ENCODE assay signal across 19 cellular contexts in the genomic region with DNA sequence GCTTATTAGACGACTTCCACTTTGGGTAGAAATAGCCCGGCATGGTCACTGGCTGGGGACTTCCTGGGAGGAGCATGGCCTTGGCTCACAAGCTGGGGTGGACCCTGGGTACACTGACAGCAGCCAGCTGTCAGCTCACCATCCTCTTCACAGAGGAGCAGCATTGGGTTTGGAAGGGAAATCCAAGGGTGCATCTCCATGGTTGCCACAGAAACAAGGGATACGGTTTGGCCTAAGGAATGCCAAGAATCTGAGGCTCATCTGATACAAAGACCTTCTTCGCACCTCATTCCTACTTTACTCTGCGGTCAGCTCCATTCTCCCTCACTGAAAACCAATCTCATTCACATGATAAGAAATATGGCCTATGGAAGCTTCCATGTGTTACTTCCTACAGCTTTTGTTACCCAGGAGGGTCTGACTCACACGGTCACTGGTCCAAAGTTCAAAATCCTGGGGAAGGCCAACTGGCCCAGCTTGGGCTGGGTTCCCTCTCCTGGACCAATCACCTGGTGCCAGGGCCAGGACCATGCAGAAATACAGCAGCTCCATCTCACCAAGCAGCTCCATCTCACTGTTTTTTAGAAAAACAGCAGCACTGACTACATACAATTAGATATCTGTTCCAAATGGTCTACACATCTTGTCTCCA. TPM values are rescaled to one million over a fixed set of nuclear protein-coding genes. Genes with fewer than 3 reads are reported as not detected.
DNase-seq lines count a peak whose midpoint lies in the region; ATAC-seq and FAIRE-seq lines count a peak whose summit lies in the region.
"Had no signal": no experiment of that assay in that cellular context is flagged by ENCODE, and none has a peak within 500 bp of the region (broad histone marks: within the 10 kb centered on the region; RNA-seq: fewer than 3 reads in every experiment).

No MANE protein-coding gene starts in this region.

- no peak overlapping the region for H3K4me3 ChIP-seq in small intestine (ENCODE audit: low read depth in 1 of 2, low read length in 2 of 2)
- H3K4me3 ChIP-seq: BLaER1 treated with 17β-estradiol and CSF1 and Interleukin-3, amounts not matched to agents 10 nM and 100 nM had no signal

- no peak for FAIRE-seq in small intestine (lab: Jason Lieb, UNC)
- FAIRE-seq: GM12891, H54 had no signal

- H3K4me1 ChIP-seq in small intestine (ENCODE audit: control insufficient read depth in 2 of 2, insufficient read depth in 1 of 2, low read depth in 1 of 2, low read length in 1 of 2): no peaks in the 10 kb centered on the region

- peak; percentile 63 for DNase-seq in DMS53 (lab: John Stamatoyannopoulos, UW)
- no peak for DNase-seq in DMS53 treated with DMSO at 0.1 percent for 48 hours (lab: John Stamatoyannopoulos, UW; ENCODE audit: unreplicated experiment)
- peak; percentile 18 for DNase-seq in amniotic epithelial cell (ENCODE audit: low read depth)
- DNase-seq in kidney tubule cell (ENCODE audit: low spot score): peak; percentile 23
- DNase-seq in small intestine: peak; percentile 44
- DNase-seq in NCI-H1436 treated with DMSO at 0.1 percent for 48 hours (lab: John Stamatoyannopoulos, UW): no peak
- DNase-seq in NCI-H1694 (lab: John Stamatoyannopoulos, UW): no peak
- DNase-seq: DMS153, IMR-90, NCI-H1417 treated with DMSO at 0.1 percent for 48 hours, NCI-H2081, NCI-H510A treated with DMSO at 0.1 percent for 48 hours, SHP77 treated with DMSO at 0.1 percent for 48 hours had no signal

- ATAC-seq in GM21367 (IDR thresholded peaks at IDR 0.05; ENCODE audit: unreplicated experiment): no peak
- ATAC-seq: Panc1 had no signal

- H3K36me3 ChIP-seq in small intestine (ENCODE audit: control insufficient read depth in 2 of 2, insufficient read depth in 2 of 2, low read length in 2 of 2): no peaks in the 10 kb centered on the region
- H3K36me3 ChIP-seq: BLaER1 treated with 17β-estradiol and CSF1 and Interleukin-3, amounts not matched to agents 10 nM and 100 nM had no signal

- no peaks in the 10 kb centered on the region for H3K27me3 ChIP-seq in small intestine (ENCODE audit: control insufficient read depth in 2 of 2, insufficient read depth in 2 of 2, low read length in 2 of 2)
- H3K27me3 ChIP-seq: BLaER1 treated with 17β-estradiol and CSF1 and Interleukin-3, amounts not matched to agents 10 nM and 100 nM had no signal

- WGBS in small intestine, 3 donors: 57 to 66% (median 59%) methylated on average over 6 of the region's 6 CpGs

- H3K27ac ChIP-seq in small intestine (ENCODE audit: low read depth in 1 of 2, low read length in 1 of 2): no peak overlapping the region
- H3K27ac ChIP-seq: 22Rv1; BLaER1 treated with 17β-estradiol and CSF1 and Interleukin-3, amounts not matched to agents 10 nM and 100 nM had no signal

- no peaks in the 10 kb centered on the region for H3K9me3 ChIP-seq in small intestine (ENCODE audit: control insufficient read depth, low read depth)

RNA-seq across cellular contexts. Expression of a gene that starts 25.0 kb away (rescaled TPM):
- 1 to 10 TPM in 2 of 3 donors, under 1 TPM in 1; 0.67 to 5.6 (median 3.2) TPM for polyA plus RNA-seq in small intestine

Comparison
In these comparisons a context has a peak if more than half of its experiments do, and no peak if none do; other contexts are left out.
1. DNase-seq: peak in DMS53 (single experiment), amniotic epithelial cell (single experiment), kidney tubule cell (single experiment) and small intestine (single experiment); none in DMS53 treated with DMSO at 0.1 percent for 48 hours (single experiment), NCI-H1436 treated with DMSO at 0.1 percent for 48 hours (single experiment) and NCI-H1694 (single experiment).